Comparison of ENCODE assay signal across 15 cellular contexts in the genomic region with DNA sequence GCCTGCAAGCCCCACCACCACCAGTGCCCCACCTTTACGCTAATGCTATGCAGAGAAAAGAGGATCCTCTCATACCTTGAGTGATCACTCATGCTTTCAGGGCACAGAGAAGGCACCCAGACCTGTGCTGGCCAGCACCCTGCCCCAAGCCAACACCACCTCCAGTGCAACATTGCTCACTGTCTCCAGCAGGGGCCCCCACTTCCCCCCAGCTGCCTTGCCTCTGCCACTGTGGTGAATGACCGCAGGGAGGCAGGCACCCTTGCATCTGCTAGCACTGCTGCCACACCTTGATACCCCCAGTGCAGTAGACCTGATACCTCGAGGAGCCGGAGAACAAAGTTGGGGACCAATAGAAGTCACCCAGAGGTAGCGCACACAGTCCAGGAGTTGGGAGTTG.
"Had no signal": no experiment of that assay in that cellular context is flagged by ENCODE, and none has a peak within 500 bp of the region (broad histone marks: within the 10 kb centered on the region; RNA-seq: fewer than 3 reads in every experiment).

No MANE protein-coding gene starts in this region.

- DNase-seq: activated CD4-positive, CD25-positive, alpha-beta regulatory T cell treated with anti-CD3 and anti-CD28 coated beads, Interleukin-2, amount 50 U/mL, for 72 hours; activated gamma-delta T cell; activated naive CD8-positive, alpha-beta T cell treated with anti-CD3 and anti-CD28 coated beads for 36 hours; amniotic stem cell; caudate nucleus; dorsolateral prefrontal cortex; erythroblast; hypothalamus; left lung; nephron progenitor cell; occipital lobe; sigmoid colon; stimulated activated CD4-positive, alpha-beta T cell treated with anti-CD3 and anti-CD28 coated beads, Interleukin-4, amount 100 ng/mL, for 4 hours had no signal

- H3K27me3 Mint-ChIP-seq: activated naive CD8-positive, alpha-beta T cell treated with anti-CD3 and anti-CD28 coated beads for 36 hours; stimulated activated memory B cell treated with anti-CD40 and anti-IgM and Interleukin-4, amounts not matched to agents 10 μg/mL and 1 μg/mL and 100 μg/mL, for 72 hours had no signal

- H3K27ac Mint-ChIP-seq: activated naive CD8-positive, alpha-beta T cell treated with anti-CD3 and anti-CD28 coated beads for 36 hours; nephron progenitor cell; stimulated activated memory B cell treated with anti-CD40 and anti-IgM and Interleukin-4, amounts not matched to agents 10 μg/mL and 1 μg/mL and 100 μg/mL, for 72 hours; T-helper 1 cell treated with Interleukin-12 subunit alpha and Interleukin-12 subunit beta and Interleukin-4 antibody, amounts not matched to agents 30 μg/mL and 1 μg/mL, for 36 hours had no signal

- ATAC-seq: left lung; stimulated activated memory B cell treated with anti-CD40 and anti-IgM and Interleukin-4, amounts not matched to agents 10 μg/mL and 1 μg/mL and 100 μg/mL, for 72 hours had no signal

- H3K4me3 Mint-ChIP-seq: activated naive CD8-positive, alpha-beta T cell treated with anti-CD3 and anti-CD28 coated beads for 36 hours; nephron progenitor cell; stimulated activated memory B cell treated with anti-CD40 and anti-IgM and Interleukin-4, amounts not matched to agents 10 μg/mL and 1 μg/mL and 100 μg/mL, for 72 hours; T-helper 1 cell treated with Interleukin-12 subunit alpha and Interleukin-12 subunit beta and Interleukin-4 antibody, amounts not matched to agents 30 μg/mL and 1 μg/mL, for 36 hours had no signal

- H3K4me1 Mint-ChIP-seq: activated naive CD8-positive, alpha-beta T cell treated with anti-CD3 and anti-CD28 coated beads for 36 hours; nephron progenitor cell; stimulated activated memory B cell treated with anti-CD40 and anti-IgM and Interleukin-4, amounts not matched to agents 10 μg/mL and 1 μg/mL and 100 μg/mL, for 72 hours had no signal
